In the genomic region with DNA sequence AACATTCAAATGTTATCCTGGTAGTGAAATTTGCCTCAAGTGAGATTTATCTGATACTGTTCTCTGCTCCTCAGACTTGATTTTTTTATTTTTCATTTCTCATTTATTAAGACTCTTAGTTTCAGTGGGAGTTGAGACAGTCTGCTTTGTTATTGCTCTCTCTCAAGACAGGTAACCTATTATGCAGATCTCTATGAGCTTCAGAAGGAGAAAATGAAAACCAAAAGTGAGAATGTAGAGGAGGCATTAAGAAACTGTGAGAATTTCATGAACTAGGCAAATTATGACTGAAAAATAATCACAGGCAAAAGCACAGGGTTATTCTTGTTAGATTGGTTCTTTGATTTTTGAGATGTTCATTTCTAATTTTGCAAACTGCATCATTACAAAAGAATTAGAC, we compare ENCODE assay signal across 1 cellular context.
TF ChIP-seq lines count a peak whose summit lies in the region.

No MANE protein-coding gene starts in this region.

TF ChIP-seq in SK-N-SH treated with all-trans-retinoic acid at 6 μM for 48 hours, 23 proteins besides CTCF, POLR2A, EP300 and RAD21 (continued from another document):
- TF ChIP-seq, protein P1, sequence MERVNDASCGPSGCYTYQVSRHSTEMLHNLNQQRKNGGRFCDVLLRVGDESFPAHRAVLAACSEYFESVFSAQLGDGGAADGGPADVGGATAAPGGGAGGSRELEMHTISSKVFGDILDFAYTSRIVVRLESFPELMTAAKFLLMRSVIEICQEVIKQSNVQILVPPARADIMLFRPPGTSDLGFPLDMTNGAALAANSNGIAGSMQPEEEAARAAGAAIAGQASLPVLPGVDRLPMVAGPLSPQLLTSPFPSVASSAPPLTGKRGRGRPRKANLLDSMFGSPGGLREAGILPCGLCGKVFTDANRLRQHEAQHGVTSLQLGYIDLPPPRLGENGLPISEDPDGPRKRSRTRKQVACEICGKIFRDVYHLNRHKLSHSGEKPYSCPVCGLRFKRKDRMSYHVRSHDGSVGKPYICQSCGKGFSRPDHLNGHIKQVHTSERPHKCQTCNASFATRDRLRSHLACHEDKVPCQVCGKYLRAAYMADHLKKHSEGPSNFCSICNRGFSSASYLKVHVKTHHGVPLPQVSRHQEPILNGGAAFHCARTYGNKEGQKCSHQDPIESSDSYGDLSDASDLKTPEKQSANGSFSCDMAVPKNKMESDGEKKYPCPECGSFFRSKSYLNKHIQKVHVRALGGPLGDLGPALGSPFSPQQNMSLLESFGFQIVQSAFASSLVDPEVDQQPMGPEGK (CRISPR knock-in tag; IDR thresholded peaks at IDR 0.05; ENCODE audit: borderline replicate concordance) = no peak
